1 cellular context compared by ENCODE assay signal in the genomic region with DNA sequence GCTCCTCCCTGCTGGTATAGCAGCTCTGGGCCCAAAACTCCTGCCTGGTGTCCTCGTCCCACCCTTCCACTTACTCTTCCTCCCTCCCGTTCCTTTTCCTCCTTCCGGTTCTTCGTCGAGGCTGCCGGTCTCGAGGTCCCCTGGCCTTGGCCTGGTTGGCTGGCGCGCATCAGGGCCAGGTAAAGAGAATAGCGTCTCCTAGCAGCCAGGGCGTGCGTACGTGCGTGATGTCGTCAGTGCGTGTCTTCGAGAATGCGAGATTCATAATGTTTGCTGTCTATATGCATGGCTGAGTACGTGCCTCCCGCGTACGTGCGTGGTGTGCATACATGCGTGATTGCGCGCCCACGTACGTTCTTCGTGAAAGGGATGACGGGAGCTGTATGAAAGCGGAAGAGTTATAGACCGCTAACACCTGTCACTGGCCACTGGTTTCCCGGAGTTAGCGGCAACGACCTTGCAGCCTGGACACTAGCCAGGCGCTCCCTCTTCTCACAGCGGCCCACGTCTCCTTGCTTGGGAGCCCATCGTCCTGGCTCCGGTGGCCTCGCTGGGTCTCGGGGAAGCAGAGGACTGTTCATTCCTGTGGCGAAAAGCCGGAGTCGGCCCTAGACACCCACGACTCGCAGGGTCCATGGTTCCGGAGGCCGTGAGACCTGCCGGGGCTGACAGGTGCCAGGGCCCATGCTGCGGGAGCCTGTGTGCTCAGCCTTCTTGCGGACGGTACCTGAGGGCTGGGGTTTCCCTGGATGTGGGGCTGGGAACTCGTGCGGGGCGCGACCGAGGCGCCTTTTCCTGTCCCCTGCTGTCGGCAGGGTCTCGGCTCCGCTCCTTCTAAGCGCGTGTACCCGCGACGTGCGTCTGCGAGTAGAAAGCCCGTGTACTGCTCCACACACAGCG.
A peak's percentile ranks its signal among the peaks of the same experiment; 100 is the strongest.
TF ChIP-seq lines count a peak whose summit lies in the region.

Gene EOLA1, plus strand, starts transcription at position 392 of the 900 bp plus-strand sequence. CDS start 4,619 bp downstream, outside the sequence.

TF ChIP-seq in H1, 55 proteins besides CTCF, POLR2A, EP300 and RAD21:
- no peak for TF ChIP-seq CBX5 (IDR thresholded peaks at IDR 0.05; ENCODE audit: low read depth, low read length)
- peak; percentile 28; the same call in 1 of the 2 replicates for TF ChIP-seq PHF8 (conservative IDR thresholded peaks at IDR 0.05; ENCODE audit: low read depth, low read length)
- peak; percentile 75 for TF ChIP-seq CREB1 (IDR thresholded peaks at IDR 0.05)
- TF ChIP-seq SAP30 (IDR thresholded peaks at IDR 0.05; ENCODE audit: insufficient read depth, insufficient replicate concordance, low read length), result peak; percentile 72
- no peak for TF ChIP-seq CTBP2 (IDR thresholded peaks at IDR 0.05; ENCODE audit: borderline replicate concordance, insufficient read depth, insufficient read length, low read length)
- TF ChIP-seq SP4 (IDR thresholded peaks at IDR 0.05; ENCODE audit: low read length), result no peak
- peak; percentile 48 for TF ChIP-seq KDM4A (IDR thresholded peaks at IDR 0.05; ENCODE audit: low read depth, low read length, severe bottlenecking)
- no peak for TF ChIP-seq TEAD4 (IDR thresholded peaks at IDR 0.05; ENCODE audit: low read depth, low read length)
- peak; percentile 42 for TF ChIP-seq ASH2L (IDR thresholded peaks at IDR 0.05; ENCODE audit: low read length)
- 0 out of 4 replicates have a peak, but pooled peaks of 1 of the 2 experiments have one; percentile 67 for TF ChIP-seq SIN3A (conservative IDR thresholded peaks at IDR 0.05 in 1 of 2, IDR thresholded peaks at IDR 0.05 in 1 of 2; ENCODE audit: low read depth in 1 of 2, low read length in 2 of 2)
